ENCODE assay signal across 8 cellular contexts in the genomic region with DNA sequence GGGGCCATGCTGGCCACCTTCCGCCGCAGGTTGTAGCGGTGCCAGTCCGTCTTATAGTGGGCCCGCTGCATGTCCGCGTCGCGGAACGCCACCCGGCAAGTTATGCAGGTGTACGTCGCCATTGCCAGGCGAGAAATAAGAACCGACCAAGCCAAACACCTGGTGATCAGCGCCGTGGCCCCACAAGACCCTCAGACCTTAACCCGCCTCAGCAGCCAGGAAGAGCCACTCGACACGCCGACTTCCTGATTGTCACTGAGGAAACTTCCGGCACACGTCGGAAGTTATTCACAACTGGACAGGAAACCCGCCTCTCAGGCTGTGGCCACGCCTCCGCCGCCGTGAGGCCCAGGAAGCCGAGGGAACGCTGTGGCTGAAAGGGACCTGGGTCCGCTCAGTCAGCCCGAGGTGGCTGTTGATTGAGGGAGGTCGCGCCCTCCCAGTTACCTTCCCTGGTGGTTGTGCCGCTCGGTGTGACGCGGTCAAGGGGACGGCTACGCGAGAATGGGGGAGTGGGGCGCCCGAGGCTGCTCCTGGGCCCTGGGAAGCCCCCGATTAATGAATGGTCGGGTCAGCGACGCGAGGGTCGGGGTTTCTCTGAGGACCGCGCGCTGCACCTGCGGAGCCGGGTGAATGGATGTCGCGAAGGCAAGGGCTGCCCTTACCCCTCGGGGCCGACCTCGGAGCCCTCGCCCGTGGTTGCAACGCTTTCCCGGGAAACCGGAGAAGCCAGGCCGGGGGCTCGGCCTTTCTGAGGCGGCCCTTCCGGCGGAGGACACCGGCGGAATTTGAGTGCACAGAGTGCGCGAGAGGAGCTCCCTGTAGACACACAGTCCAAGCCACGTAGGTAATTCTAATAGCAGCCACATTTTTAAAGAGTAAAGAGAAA. TPM values are rescaled to one million over a fixed set of nuclear protein-coding genes. Genes with fewer than 3 reads are reported as not detected.
A peak's percentile ranks its signal among the peaks of the same experiment; 100 is the strongest.
DNase-seq lines count a peak whose midpoint lies in the region; ATAC-seq and TF ChIP-seq lines count a peak whose summit lies in the region.

A gene with protein sequence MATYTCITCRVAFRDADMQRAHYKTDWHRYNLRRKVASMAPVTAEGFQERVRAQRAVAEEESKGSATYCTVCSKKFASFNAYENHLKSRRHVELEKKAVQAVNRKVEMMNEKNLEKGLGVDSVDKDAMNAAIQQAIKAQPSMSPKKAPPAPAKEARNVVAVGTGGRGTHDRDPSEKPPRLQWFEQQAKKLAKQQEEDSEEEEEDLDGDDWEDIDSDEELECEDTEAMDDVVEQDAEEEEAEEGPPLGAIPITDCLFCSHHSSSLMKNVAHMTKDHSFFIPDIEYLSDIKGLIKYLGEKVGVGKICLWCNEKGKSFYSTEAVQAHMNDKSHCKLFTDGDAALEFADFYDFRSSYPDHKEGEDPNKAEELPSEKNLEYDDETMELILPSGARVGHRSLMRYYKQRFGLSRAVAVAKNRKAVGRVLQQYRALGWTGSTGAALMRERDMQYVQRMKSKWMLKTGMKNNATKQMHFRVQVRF (minus strand): TSS at position 257 of the 889 bp plus-strand sequence. CDS start 135 bp downstream, at position 122.

- H3K9me3 ChIP-seq in T-helper 17 cell (ENCODE audit: control insufficient read depth, low read length, poor library complexity, severe bottlenecking) (no peaks in the 10 kb centered on the region), left ventricle myocardium inferior (replicated peaks) (no peaks in the 10 kb centered on the region), prostate gland (no peaks in the 10 kb centered on the region)

- peak within 1 kb of the TSS; percentile 99 for H3K27ac Mint-ChIP-seq in T-helper 17 cell

- H3K4me3 ChIP-seq in left ventricle myocardium inferior (peak within 1 kb of the TSS; percentile 96), prostate gland (peak within 1 kb of the TSS; percentile 67 to 74)

- DNase-seq in NCI-H187 (lab: John Stamatoyannopoulos, UW) (peak; percentile 74 to 91), T-helper 17 cell (peak; percentile 77 to 81 (median 77)), amygdala (lab: John Stamatoyannopoulos, UW) (peak; percentile 32 to 93 (median 82)), left ventricle myocardium inferior (peak; percentile 91), prostate gland (ENCODE audit: low spot score) (peak; percentile 91), ureter (ENCODE audit: low spot score) (peak; percentile 93)

- peak; percentile 83 for ATAC-seq in GM18502 (IDR thresholded peaks at IDR 0.05; ENCODE audit: poor library complexity, unreplicated experiment)
- ATAC-seq in HG02943 (IDR thresholded peaks at IDR 0.05; ENCODE audit: low read depth, unreplicated experiment): peak; percentile 91
- peak; percentile 93 for ATAC-seq in T-helper 17 cell

- H3K4me3 Mint-ChIP-seq in T-helper 17 cell: peak within 1 kb of the TSS; percentile 99

- H3K27me3 ChIP-seq in left ventricle myocardium inferior (ENCODE audit: low read depth): no peaks in the 10 kb centered on the region
- no peaks in the 10 kb centered on the region for H3K27me3 ChIP-seq in prostate gland (replicated peaks; ENCODE audit: insufficient read depth)

- peaks cover 9% of the 10 kb centered on the region for H3K36me3 Mint-ChIP-seq in T-helper 17 cell (ENCODE audit: low read depth)

- TF ChIP-seq CTCF in left ventricle myocardium inferior (IDR thresholded peaks at IDR 0.05; ENCODE audit: borderline replicate concordance): no peak
- no peak for TF ChIP-seq CTCF in prostate gland (IDR thresholded peaks at IDR 0.05)

- H3K4me1 Mint-ChIP-seq in T-helper 17 cell: peaks cover 61% of the 10 kb centered on the region

- peak; percentile 75 for TF ChIP-seq POLR2A in prostate gland (IDR thresholded peaks at IDR 0.05)

- H3K27ac ChIP-seq in left ventricle myocardium inferior (replicated peaks): peak within 1 kb of the TSS; percentile 93
- H3K27ac ChIP-seq in prostate gland: peak within 1 kb of the TSS; percentile 77 to 78

- WGBS in prostate gland: 0% methylated on average over 64 of the region's 75 CpGs

- peaks cover 93% of the 10 kb centered on the region for H3K4me1 ChIP-seq in left ventricle myocardium inferior
- H3K4me1 ChIP-seq in prostate gland (replicated peaks): peaks cover 9% of the 10 kb centered on the region

- intact Hi-C loops in left ventricle myocardium inferior (cut with micrococcal nuclease): no loop called here
- intact Hi-C loops in prostate gland (cut with DNase I): no loop called here

- H3K36me3 ChIP-seq in left ventricle myocardium inferior (peaks cover 29% of the 10 kb centered on the region), prostate gland (peaks cover 0 to 5% of the 10 kb centered on the region in 2 donors)

- no peaks in the 10 kb centered on the region for H3K27me3 Mint-ChIP-seq in T-helper 17 cell

RNA-seq across cellular contexts. Expression of the gene that starts here (rescaled TPM):
- total RNA-seq in T-helper 17 cell: 10 to 100 TPM; 30.5 to 42.7 TPM
- 56.1 TPM for total RNA-seq in left ventricle myocardium inferior
- 10 to 100 TPM; 25.9 to 26.7 TPM for total RNA-seq in prostate gland
- total RNA-seq in ureter: 20.8 TPM

Comparison
In these comparisons a context has a peak if more than half of its experiments do, and no peak if none do; other contexts are left out.
1. Peak in every context shown above with its lines: DNase-seq, ATAC-seq, H3K4me3 ChIP-seq and H3K27ac ChIP-seq.